Comparison of ENCODE assay signal across 22 cellular contexts in genomic region chr12:116314477-116314876, GRCh38. TPM values are rescaled to one million over a fixed set of nuclear protein-coding genes. Genes with fewer than 3 reads are reported as not detected.
DNase-seq lines count a peak whose midpoint lies in the region; ATAC-seq, FAIRE-seq and TF ChIP-seq lines count a peak whose summit lies in the region.
"Had no signal": no experiment of that assay in that cellular context is flagged by ENCODE, and none has a peak within 500 bp of the region (broad histone marks: within the 10 kb centered on the region; RNA-seq: fewer than 3 reads in every experiment).

No MANE protein-coding gene starts in this region.

- H3K36me3 ChIP-seq in H1 (ENCODE audit: control insufficient read depth in 2 of 4, insufficient read depth in 4 of 4, low read length in 3 of 4) = no peaks in the 10 kb centered on the region
- H3K36me3 ChIP-seq in aorta (ENCODE audit: control insufficient read depth in 1 of 2, insufficient read depth in 2 of 2, low read length in 1 of 2) = no peaks in the 10 kb centered on the region
- no peaks in the 10 kb centered on the region for H3K36me3 ChIP-seq in esophagus muscularis mucosa
- H3K36me3 ChIP-seq: ascending aorta, tibial nerve had no signal

- H2AFZ ChIP-seq in H1 (ENCODE audit: low read length) = 0 out of 2 replicates have a peak overlapping the region, but pooled peaks have one; percentile 63

- H3K23me2 ChIP-seq in H1 (ENCODE audit: low read depth, low read length) = no peaks in the 10 kb centered on the region; the same call in 1 of the 2 replicates

- H4K5ac ChIP-seq in H1 (ENCODE audit: insufficient read length, low read depth, low read length) = no peak overlapping the region

- no peak overlapping the region for H3K56ac ChIP-seq in H1 (replicated peaks; ENCODE audit: insufficient read length, low read depth, low read length)

- no peaks in the 10 kb centered on the region for H3K79me1 ChIP-seq in H1 (ENCODE audit: low read depth, low read length)

- no peak overlapping the region for H3K27ac ChIP-seq in H1 (ENCODE audit: low read depth, low read length)
- H3K27ac ChIP-seq in aorta (ENCODE audit: low read depth in 1 of 2, low read length in 2 of 2) = no peak overlapping the region
- no peak overlapping the region for H3K27ac ChIP-seq in esophagus muscularis mucosa (replicated peaks in 1 of 4)
- H3K27ac ChIP-seq: ascending aorta, psoas muscle, tibial nerve had no signal

- TF ChIP-seq CTCF in H1 (IDR thresholded peaks at IDR 0.05; ENCODE audit: control extremely low read depth in 1 of 3, insufficient read depth in 1 of 3, low read depth in 1 of 3, low read length in 3 of 3) (no peak), esophagus muscularis mucosa (IDR thresholded peaks at IDR 0.05) (no peak)

- no peak overlapping the region for H3K9ac ChIP-seq in H1 (replicated peaks in 1 of 4; ENCODE audit: extremely low read depth in 1 of 4, low read depth in 3 of 4, low read length in 3 of 4)

- no peak overlapping the region for H2BK15ac ChIP-seq in H1 (ENCODE audit: low read length)

- no peak overlapping the region for H2BK5ac ChIP-seq in H1 (ENCODE audit: low read depth, low read length)

- H3K79me2 ChIP-seq in H1 (ENCODE audit: control insufficient read depth in 1 of 2, insufficient read depth in 2 of 2, low read length in 2 of 2) = no peaks in the 10 kb centered on the region

- no peaks in the 10 kb centered on the region for H4K20me1 ChIP-seq in H1 (replicated peaks in 1 of 2; ENCODE audit: control insufficient read depth in 1 of 2, insufficient read depth in 2 of 2, low read length in 2 of 2)

- TF ChIP-seq POLR2A in H1 (IDR thresholded peaks at IDR 0.05; ENCODE audit: control extremely low read depth in 1 of 2, low read depth in 2 of 2, low read length in 2 of 2) (no peak), esophagus muscularis mucosa (IDR thresholded peaks at IDR 0.05; ENCODE audit: low read depth) (no peak)

- H4K91ac ChIP-seq in H1 (replicated peaks; ENCODE audit: insufficient read length, low read length) = no peak overlapping the region

- H3K9me3 ChIP-seq in H1 (ENCODE audit: insufficient read depth in 2 of 2, low read depth in 1 of 2, low read length in 1 of 2) (0 out of 4 replicates have a peak, but pooled peaks cover 0 to 4% of the 10 kb centered on the region in 2 experiments), aorta (ENCODE audit: control insufficient read depth, low read length) (no peaks in the 10 kb centered on the region), esophagus muscularis mucosa (peaks cover 0 to 7% (median 0%) of the 10 kb centered on the region in 4 donors)
- H3K9me3 ChIP-seq: psoas muscle had no signal

- H4K8ac ChIP-seq in H1 (ENCODE audit: extremely low read depth, insufficient read depth, low read length) = no peak overlapping the region

- H3K14ac ChIP-seq in H1 (ENCODE audit: insufficient read length) = no peak overlapping the region

- H3K4ac ChIP-seq in H1 (replicated peaks; ENCODE audit: insufficient read length, low read depth, low read length) = no peak overlapping the region

- POLR2A ChIA-PET in H1 (lab: Charles Lee; ENCODE audit: partially characterized antibody) = no interaction called here

- TF ChIP-seq EP300 in H1 (IDR thresholded peaks at IDR 0.05; ENCODE audit: borderline replicate concordance in 1 of 2, low read depth in 2 of 2, low read length in 2 of 2) (no peak), esophagus muscularis mucosa (IDR thresholded peaks at IDR 0.05) (no peak)

- H3K27me3 ChIP-seq in H1 (replicated peaks in 1 of 4; ENCODE audit: control insufficient read depth in 3 of 4, extremely low read depth in 1 of 4, insufficient read depth in 3 of 4, low read length in 3 of 4) (no peaks in the 10 kb centered on the region), aorta (ENCODE audit: control insufficient read depth in 1 of 2, insufficient read depth in 2 of 2, low read length in 1 of 2) (no peaks in the 10 kb centered on the region), esophagus muscularis mucosa (no peaks in the 10 kb centered on the region)
- H3K27me3 ChIP-seq: ascending aorta, tibial nerve had no signal

- DNase-seq in SKM-1 treated with dmso at 0.1 percent for 144 hours (lab: John Stamatoyannopoulos, UW; ENCODE audit: unreplicated experiment) = peak; percentile 38
- DNase-seq in SKM-1 (lab: John Stamatoyannopoulos, UW; ENCODE audit: unreplicated experiment) = no peak
- DNase-seq in NOMO-1 treated with DMSO at 0.1 percent for 48 hours (lab: John Stamatoyannopoulos, UW; ENCODE audit: unreplicated experiment) = peak; percentile 65
- no peak for DNase-seq in H1 (ENCODE audit: low read depth in 1 of 2, low spot score in 2 of 2)
- peak in 1 of 2 donors; percentile 70 for DNase-seq in aorta
- DNase-seq in stimulated activated CD4-positive, alpha-beta T cell treated with anti-CD3 and anti-CD28 coated beads, Interleukin-12 subunit alpha, Interleukin-12 subunit beta, amount 100 ng/mL, for 4 hours = no peak
- no peak for DNase-seq in esophagus muscularis mucosa (ENCODE audit: extremely low spot score)
- DNase-seq: 8988T; activated CD4-positive, alpha-beta T cell treated with anti-CD3 and anti-CD28 coated beads for 48 hours; caudate nucleus; glutamatergic neuron; kidney glomerular epithelial cell; NCI-H187 treated with DMSO at 0.1 percent for 48 hours; NCI-H526 treated with DMSO at 0.1 percent for 48 hours; OCI-M1; psoas muscle; stimulated activated CD8-positive, alpha-beta memory T cell treated with anti-CD3 and anti-CD28 coated beads, Interleukin-4, amount 100 ng/mL, for 48 hours had no signal

- no peak for TF ChIP-seq RAD21 in H1 (IDR thresholded peaks at IDR 0.05 in 1 of 2, conservative IDR thresholded peaks at IDR 0.05 in 1 of 2; ENCODE audit: low read depth in 2 of 2, low read length in 2 of 2)

- CTCF ChIA-PET in H1 (lab: Charles Lee; ENCODE audit: partially characterized antibody) = no interaction called here

- peaks cover 0 to 3% (median under 1%) of the 10 kb centered on the region in 4 experiments; a peak in 3 of 7 replicates for H3K4me1 ChIP-seq in H1 (replicated peaks in 1 of 4; ENCODE audit: control insufficient read depth in 3 of 4, insufficient read depth in 4 of 4, low read length in 3 of 4)
- H3K4me1 ChIP-seq in aorta (ENCODE audit: control insufficient read depth in 1 of 2, insufficient read depth in 2 of 2, low read length in 2 of 2) = peaks cover 0 to 3% of the 10 kb centered on the region in 2 donors
- H3K4me1 ChIP-seq in esophagus muscularis mucosa = peaks cover 16 to 20% (median 18%) of the 10 kb centered on the region in 4 donors

- H2BK120ac ChIP-seq in H1 (replicated peaks; ENCODE audit: low read depth, low read length) = no peak overlapping the region

- H3K4me3 ChIP-seq in H1 (ENCODE audit: extremely low read depth in 1 of 4, insufficient read depth in 2 of 4, low read depth in 3 of 4, low read length in 4 of 4) = no peak overlapping the region
- no peak overlapping the region for H3K4me3 ChIP-seq in aorta (ENCODE audit: low read length in 2 of 2)
- no peak overlapping the region for H3K4me3 ChIP-seq in esophagus muscularis mucosa
- H3K4me3 ChIP-seq: ascending aorta, psoas muscle, tibial nerve had no signal

- 79% methylated on average over 7 of the region's 7 CpGs; no CpG with 5 or more reads in 1 of the 2 experiments for WGBS in H1 (ENCODE audit: extremely low coverage in 1 of 2, insufficient coverage in 1 of 2, insufficient read length in 1 of 2, insufficient replicate concordance in 2 of 2, low coverage in 1 of 2, low lambda C conversion rate in 2 of 2, missing lambda C conversion rate in 1 of 2), 2 experiments
- WGBS in aorta, 2 donors = 39 to 42% methylated on average over 7 of the region's 7 CpGs
- 82% methylated on average over 7 of the region's 7 CpGs for WGBS in esophagus muscularis mucosa

- no peak overlapping the region for H2AK5ac ChIP-seq in H1 (ENCODE audit: low read depth, low read length)

- H3K23ac ChIP-seq in H1 (ENCODE audit: insufficient read length) = no peak overlapping the region

- H3K18ac ChIP-seq in H1 (ENCODE audit: extremely low read depth, low read length) = no peak overlapping the region

- intact Hi-C loops in aorta (cut with DNase I) (no loop called here), esophagus muscularis mucosa (cut with DNase I) (loop anchor here (10.0 kb wide), 1 partner anchor 120 kb away; no protein-coding TSS in a partner anchor)

- H2BK12ac ChIP-seq in H1 (ENCODE audit: low read depth, low read length) = no peak overlapping the region

- no peak overlapping the region; a peak in 1 of 4 replicates for H3K4me2 ChIP-seq in H1 (ENCODE audit: insufficient read depth in 1 of 2, low read depth in 2 of 2, low read length in 2 of 2)

- no peak overlapping the region for H2BK20ac ChIP-seq in H1 (ENCODE audit: low read length)

- FAIRE-seq in H1 (lab: Jason Lieb, UNC) = no peak
- FAIRE-seq: G401.6, GM18507 had no signal

- ATAC-seq in aorta (ENCODE audit: low FRiP score) (peak; percentile 47), HG02610 (IDR thresholded peaks at IDR 0.05; ENCODE audit: unreplicated experiment) (no peak)
- ATAC-seq: psoas muscle had no signal

TF ChIP-seq in H1, 55 proteins besides CTCF, POLR2A, EP300 and RAD21 (continues in another document):
- TF ChIP-seq FOSL1 (IDR thresholded peaks at IDR 0.05; ENCODE audit: insufficient read depth, low read depth, low read length) (no peak), EZH2 (IDR thresholded peaks at IDR 0.05; ENCODE audit: low read depth, low read length, severe bottlenecking) (no peak), RNF2 (IDR thresholded peaks at IDR 0.05; ENCODE audit: borderline replicate concordance, low read depth, low read length, missing control alignments, poor library complexity, severe bottlenecking) (no peak), RFX5 (IDR thresholded peaks at IDR 0.05; ENCODE audit: borderline replicate concordance, low read depth, low read length) (no peak), ATF3 (IDR thresholded peaks at IDR 0.05; ENCODE audit: insufficient read depth, low read depth, low read length) (no peak), SP4 (IDR thresholded peaks at IDR 0.05; ENCODE audit: low read length) (no peak), KDM5A (IDR thresholded peaks at IDR 0.05; ENCODE audit: low read length) (no peak)

RNA-seq across cellular contexts. Expression of gene MED13L, which starts 37.0 kb away (rescaled TPM):
- total RNA-seq in H1 (2021; fragmentation: NEBNext Ultra II Directional; extraction: Animal tissue kit (Norgen Biotek cat#: 25700)) = 49.0 and 51.7 TPM in 2 replicates
- polyA plus RNA-seq in H1 (2011; rRNA removed) (14.7 and 15.9 TPM in 2 replicates), aorta (10 to 100 TPM; 16.7 to 30.1 TPM)
- 16.0 TPM for polyA plus RNA-seq in H1 (2011; cell fraction: cytosol; rRNA removed)
- 42.0 TPM for polyA plus RNA-seq in H1 (2011; cell fraction: nucleus; rRNA removed)
- polyA plus RNA-seq in H1 (2012, experiment 1 of 2) = 12.7 to 18.3 TPM (median 15.3 TPM) in 4 replicates
- 1.4 TPM for polyA plus RNA-seq in H1 (2012, experiment 2 of 2)
- polyA plus RNA-seq in H1 (2013, experiment 1 of 2) = 13.5 TPM
- 12.2 TPM for polyA plus RNA-seq in H1 (2013, experiment 2 of 2)
- 108 and 121 TPM in 2 replicates for polyA minus RNA-seq in H1 (2011; rRNA and poly(A)+ RNA removed)
- polyA minus RNA-seq in H1 (2011; cell fraction: cytosol; rRNA and poly(A)+ RNA removed) = 37.8 TPM
- 231 TPM for polyA minus RNA-seq in H1 (2011; cell fraction: nucleus; rRNA and poly(A)+ RNA removed)
- total RNA-seq in aorta (100 to 1,000 TPM; 198 to 215 TPM), esophagus muscularis mucosa (100 to 1,000 TPM; 141 to 350 (median 175) TPM)

Comparison
In these comparisons a context has a peak if more than half of its experiments do, and no peak if none do; other contexts are left out.
1. DNase-seq: peak in SKM-1 treated with dmso at 0.1 percent for 144 hours (single experiment) and NOMO-1 treated with DMSO at 0.1 percent for 48 hours (single experiment); none in SKM-1 (single experiment), H1 (0 of 2), stimulated activated CD4-positive, alpha-beta T cell treated with anti-CD3 and anti-CD28 coated beads, Interleukin-12 subunit alpha, Interleukin-12 subunit beta, amount 100 ng/mL, for 4 hours (single experiment) and esophagus muscularis mucosa (single experiment).